ENCODE assay signal across 11 cellular contexts in the genomic region with DNA sequence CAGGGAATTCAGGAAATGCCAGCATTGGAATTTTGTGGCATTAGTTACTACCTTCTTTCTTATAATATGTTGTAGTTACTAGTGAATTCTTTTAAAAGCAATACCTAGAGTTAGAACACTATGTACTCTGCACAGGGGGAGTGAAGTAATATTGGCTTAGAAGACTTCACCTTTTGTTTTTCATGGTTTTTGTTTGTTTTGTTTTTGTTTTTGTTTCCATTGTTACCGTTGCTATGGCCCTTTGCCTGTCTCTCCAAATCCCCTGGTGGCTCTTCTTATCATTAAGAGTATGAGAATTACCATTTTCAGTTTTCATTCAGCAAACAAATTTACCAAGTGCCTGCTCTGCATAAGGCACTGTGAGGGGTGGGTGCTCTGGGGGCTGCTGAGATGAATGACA.
DNase-seq lines count a peak whose midpoint lies in the region; ATAC-seq, FAIRE-seq and TF ChIP-seq lines count a peak whose summit lies in the region.
"Had no signal": no experiment of that assay in that cellular context is flagged by ENCODE, and none has a peak within 500 bp of the region (broad histone marks: within the 10 kb centered on the region; RNA-seq: fewer than 3 reads in every experiment).

No MANE protein-coding gene starts in this region.

- ATAC-seq in HG02798 (IDR thresholded peaks at IDR 0.05; ENCODE audit: poor library complexity, unreplicated experiment), result peak; percentile 51
- no peak for ATAC-seq in stimulated activated memory B cell treated with anti-CD40 and anti-IgM and Interleukin-4, amounts not matched to agents 10 μg/mL and 1 μg/mL and 100 μg/mL, for 72 hours

- in situ Hi-C loops in brain microvascular endothelial cell (cut with HindIII; ENCODE audit: low pct_ligation_motif_present, low sequenced_read_pairs), result no loop called here

- H3K27me3 ChIP-seq in CD8-positive, alpha-beta memory T cell (ENCODE audit: insufficient read depth, low read length, poor library complexity, severe bottlenecking), result no peaks in the 10 kb centered on the region
- no peaks in the 10 kb centered on the region for H3K27me3 ChIP-seq in brain microvascular endothelial cell (replicated peaks)

- H3K36me3 Mint-ChIP-seq in CD8-positive, alpha-beta memory T cell, result peaks cover 0 to 85% (median 24%) of the 10 kb centered on the region in 3 donors
- H3K36me3 Mint-ChIP-seq in activated naive CD8-positive, alpha-beta T cell treated with anti-CD3 and anti-CD28 coated beads for 36 hours, result peaks cover 70% of the 10 kb centered on the region
- peaks cover 59% of the 10 kb centered on the region for H3K36me3 Mint-ChIP-seq in stimulated activated memory B cell treated with anti-CD40 and anti-IgM and Interleukin-4, amounts not matched to agents 10 μg/mL and 1 μg/mL and 100 μg/mL, for 72 hours

- CTCF ChIA-PET in CD8-positive, alpha-beta memory T cell (lab: Charles Lee), result no interaction called here

- H3K4me3 ChIP-seq in CD8-positive, alpha-beta memory T cell (ENCODE audit: low read length), result no peak overlapping the region
- H3K4me3 ChIP-seq in brain microvascular endothelial cell (ENCODE audit: low read depth, low read length), result no peak overlapping the region

- no peak overlapping the region for H3K27ac ChIP-seq in CD8-positive, alpha-beta memory T cell (ENCODE audit: low read depth, low read length)
- no peak overlapping the region for H3K27ac ChIP-seq in brain microvascular endothelial cell

- H3K27me3 Mint-ChIP-seq in CD8-positive, alpha-beta memory T cell, result no peaks in the 10 kb centered on the region
- H3K27me3 Mint-ChIP-seq in activated naive CD8-positive, alpha-beta T cell treated with anti-CD3 and anti-CD28 coated beads for 36 hours, result no peaks in the 10 kb centered on the region
- no peaks in the 10 kb centered on the region for H3K27me3 Mint-ChIP-seq in stimulated activated memory B cell treated with anti-CD40 and anti-IgM and Interleukin-4, amounts not matched to agents 10 μg/mL and 1 μg/mL and 100 μg/mL, for 72 hours

- H3K4me1 Mint-ChIP-seq in CD8-positive, alpha-beta memory T cell, result peaks cover 39 to 55% (median 52%) of the 10 kb centered on the region in 3 donors
- peaks cover 79% of the 10 kb centered on the region for H3K4me1 Mint-ChIP-seq in activated naive CD8-positive, alpha-beta T cell treated with anti-CD3 and anti-CD28 coated beads for 36 hours
- peaks cover 26% of the 10 kb centered on the region for H3K4me1 Mint-ChIP-seq in stimulated activated memory B cell treated with anti-CD40 and anti-IgM and Interleukin-4, amounts not matched to agents 10 μg/mL and 1 μg/mL and 100 μg/mL, for 72 hours

- peak overlapping the region in 5 of 8 donors; percentile 7 to 54 (median 38) for H3K27ac Mint-ChIP-seq in CD8-positive, alpha-beta memory T cell
- peak overlapping the region; percentile 96 for H3K27ac Mint-ChIP-seq in activated naive CD8-positive, alpha-beta T cell treated with anti-CD3 and anti-CD28 coated beads for 36 hours
- H3K27ac Mint-ChIP-seq in stimulated activated memory B cell treated with anti-CD40 and anti-IgM and Interleukin-4, amounts not matched to agents 10 μg/mL and 1 μg/mL and 100 μg/mL, for 72 hours, result no peak overlapping the region
- H3K27ac Mint-ChIP-seq: nephron had no signal

- no peak for TF ChIP-seq CTCF in brain microvascular endothelial cell (IDR thresholded peaks at IDR 0.05; ENCODE audit: low read depth, low read length, missing control alignments)

- H3K4me1 ChIP-seq in CD8-positive, alpha-beta memory T cell (ENCODE audit: insufficient read depth, low read length), result no peaks in the 10 kb centered on the region

- no peaks in the 10 kb centered on the region for H3K9me3 ChIP-seq in CD8-positive, alpha-beta memory T cell (ENCODE audit: low read length)

- DNase-seq in CD8-positive, alpha-beta memory T cell, result peak in 2 of 5 donors; percentile 4 to 35
- DNase-seq in activated naive CD8-positive, alpha-beta T cell treated with anti-CD3 and anti-CD28 coated beads for 36 hours, result no peak
- DNase-seq in islet precursor cell, result peak; percentile 31
- DNase-seq in DMS153 (lab: John Stamatoyannopoulos, UW), result no peak
- no peak for DNase-seq in H54 (ENCODE audit: insufficient read length, low spot score)
- no peak for DNase-seq in brain microvascular endothelial cell
- DNase-seq: GDM1 had no signal

- no peak for FAIRE-seq in H54 (lab: Jason Lieb, UNC)

- H3K36me3 ChIP-seq in CD8-positive, alpha-beta memory T cell (ENCODE audit: insufficient read depth, low read length), result peaks cover 19% of the 10 kb centered on the region
- H3K36me3 ChIP-seq in brain microvascular endothelial cell (replicated peaks), result no peaks in the 10 kb centered on the region

- H3K9me3 Mint-ChIP-seq in CD8-positive, alpha-beta memory T cell, result no peaks in the 10 kb centered on the region
- no peaks in the 10 kb centered on the region for H3K9me3 Mint-ChIP-seq in activated naive CD8-positive, alpha-beta T cell treated with anti-CD3 and anti-CD28 coated beads for 36 hours
- no peaks in the 10 kb centered on the region for H3K9me3 Mint-ChIP-seq in stimulated activated memory B cell treated with anti-CD40 and anti-IgM and Interleukin-4, amounts not matched to agents 10 μg/mL and 1 μg/mL and 100 μg/mL, for 72 hours
- H3K9me3 Mint-ChIP-seq: brain, nephron had no signal

- TF ChIP-seq POLR2A in H54 (IDR thresholded peaks at IDR 0.05; ENCODE audit: low read depth, low read length), result no peak

- POLR2A ChIA-PET in CD8-positive, alpha-beta memory T cell (lab: Charles Lee), result no interaction called here

- H3K4me3 Mint-ChIP-seq in CD8-positive, alpha-beta memory T cell, result no peak overlapping the region
- H3K4me3 Mint-ChIP-seq in activated naive CD8-positive, alpha-beta T cell treated with anti-CD3 and anti-CD28 coated beads for 36 hours, result no peak overlapping the region
- H3K4me3 Mint-ChIP-seq in stimulated activated memory B cell treated with anti-CD40 and anti-IgM and Interleukin-4, amounts not matched to agents 10 μg/mL and 1 μg/mL and 100 μg/mL, for 72 hours, result no peak overlapping the region
- H3K4me3 Mint-ChIP-seq: brain, nephron had no signal
